Comparison of ENCODE assay signal across 8 cellular contexts in genomic region chr11:59142530-59143507, GRCh38. TPM values are rescaled to one million over a fixed set of nuclear protein-coding genes. Genes with fewer than 3 reads are reported as not detected.
A peak's percentile ranks its signal among the peaks of the same experiment; 100 is the strongest.
DNase-seq lines count a peak whose midpoint lies in the region; ATAC-seq and TF ChIP-seq lines count a peak whose summit lies in the region.

FAM111A (plus strand) TSS chr11:59142856; CDS start chr11:59148873, 6,017 bp downstream.

- BruUV-seq in IMR-90 (replicated peaks; lab: Mats Ljungman, UMichigan) = TSS peak; percentile 59

- H3K36me3 Mint-ChIP-seq in nephron (ENCODE audit: low read depth) = no peaks in the 10 kb centered on the region

- peak; percentile 83 for ATAC-seq in GM21528 (IDR thresholded peaks at IDR 0.05; ENCODE audit: low FRiP score, unreplicated experiment)
- peak; percentile 90 for ATAC-seq in IMR-90 (ENCODE audit: low read depth)
- ATAC-seq in stimulated activated naive CD8-positive, alpha-beta T cell treated with anti-CD3 and anti-CD28 coated beads, Interleukin-15, Interleukin-2, amounts not matched to agents 100 U/mL and 50 U/mL, for 24 hours = peak; percentile 82

- peak within 1 kb of the TSS; percentile 82 for H3K4me3 ChIP-seq in IMR-90 (ENCODE audit: insufficient read depth, low read depth, low read length)

- peak within 1 kb of the TSS; percentile 90 for H3K4me2 ChIP-seq in IMR-90 (ENCODE audit: low read depth, low read length)

- peak within 1 kb of the TSS; percentile 79 for H3K4ac ChIP-seq in IMR-90 (ENCODE audit: low read depth, low read length)

- H3K9me3 Mint-ChIP-seq in nephron = no peaks in the 10 kb centered on the region

- in situ Hi-C loops in IMR-90 (cut with MboI; ENCODE audit: low sequenced_read_pairs) = no loop called here

- dilution Hi-C loops in IMR-90 (cut with HindIII; ENCODE audit: low sequenced_read_pairs, unreplicated experiment) = no loop called here

- H3K23ac ChIP-seq in IMR-90 (ENCODE audit: low read depth, low read length) = peak within 1 kb of the TSS; percentile 68

- H2AK9ac ChIP-seq in IMR-90 (replicated peaks; ENCODE audit: low read depth, low read length, poor library complexity) = peak within 1 kb of the TSS; percentile 71

- H2BK20ac ChIP-seq in IMR-90 (ENCODE audit: low read depth, low read length) = peak within 1 kb of the TSS; percentile 64

- H3K4me3 Mint-ChIP-seq in nephron = peak within 1 kb of the TSS; percentile 93 to 94 (median 93)

- peaks cover 6% of the 10 kb centered on the region for H3K4me1 ChIP-seq in IMR-90 (ENCODE audit: control insufficient read depth, insufficient read depth, low read length)

- H3K27me3 Mint-ChIP-seq in nephron (ENCODE audit: low read depth) = peaks cover 15% of the 10 kb centered on the region

- peaks cover 9 to 21% of the 10 kb centered on the region in 2 experiments for H3K79me1 ChIP-seq in IMR-90 (ENCODE audit: low read depth in 1 of 2, low read length in 2 of 2)

- peak within 1 kb of the TSS; percentile 20 for H2AK5ac ChIP-seq in IMR-90 (ENCODE audit: low read depth, low read length)

- H3K18ac ChIP-seq in IMR-90 (ENCODE audit: low read depth, low read length) = peak within 1 kb of the TSS; percentile 37

- H3K4me1 Mint-ChIP-seq in nephron = peaks cover 33% of the 10 kb centered on the region

- H3K27ac ChIP-seq in IMR-90 (ENCODE audit: insufficient read depth, low read length) = peak within 1 kb of the TSS; percentile 82

- peak within 1 kb of the TSS; percentile 62 for H3K14ac ChIP-seq in IMR-90 (replicated peaks; ENCODE audit: low read depth, low read length)

- H4K8ac ChIP-seq in IMR-90 (ENCODE audit: low read depth in 2 of 2, low read length in 2 of 2) = peak within 1 kb of the TSS; percentile 66 to 82

- POLR2A ChIA-PET in IMR-90 (lab: Charles Lee; ENCODE audit: unreplicated experiment) = interaction anchor here (0.6 to 1.0 kb wide), 4 partner anchors 16 to 1923 kb away, joined by 3 to 7 read pairs (median 6); no protein-coding TSS in a partner anchor

- 0% methylated on average over 2 of the region's 50 CpGs; no CpG with 5 or more reads in 1 of the 2 experiments for WGBS in IMR-90 (ENCODE audit: extremely low coverage in 2 of 2, insufficient read length in 1 of 2), 2 experiments

- CTCF ChIA-PET in IMR-90 (lab: Yijun Ruan, JAX) = interaction anchor here (0.9 to 2.3 kb wide), 6 partner anchors 15 to 216 kb away, joined by 3 to 14 read pairs (median 4); no protein-coding TSS in a partner anchor

- H3K9ac ChIP-seq in IMR-90 (ENCODE audit: low read depth, low read length) = peak within 1 kb of the TSS; percentile 88

- H2BK120ac ChIP-seq in IMR-90 (ENCODE audit: low read depth, low read length) = peak within 1 kb of the TSS; percentile 87

- H3K27ac Mint-ChIP-seq in nephron = peak within 1 kb of the TSS; percentile 91 to 92 (median 92)

- peak within 1 kb of the TSS; percentile 80 for H2BK5ac ChIP-seq in IMR-90 (ENCODE audit: low read depth, low read length, poor library complexity, severe bottlenecking)

- TF ChIP-seq POLR2A in IMR-90 (IDR thresholded peaks at IDR 0.05; ENCODE audit: low read depth, low read length) (no peak), Raji (IDR thresholded peaks at IDR 0.05; ENCODE audit: insufficient read depth, low read depth, low read length) (peak; percentile 36; the same call in 1 of the 2 replicates)

- TF ChIP-seq RAD21 in IMR-90 (IDR thresholded peaks at IDR 0.05; ENCODE audit: low read length) = 0 out of 2 replicates have a peak, but pooled peaks have one; percentile 7

- peaks cover 4% of the 10 kb centered on the region; the same call in 1 of the 2 replicates for H3K9me1 ChIP-seq in IMR-90 (ENCODE audit: insufficient read depth, low read length)

- intact Hi-C loops in IMR-90 (cut with micrococcal nuclease) = loop anchor here (2.0 to 5.0 kb wide), 2 partner anchors 36 to 566 kb away; partner anchors contain the start of genes FAM111B, LPXN and ZFP91

- H2AFZ ChIP-seq in IMR-90 (replicated peaks; ENCODE audit: low read length, poor library complexity) = peak within 1 kb of the TSS; percentile 91

- peak; percentile 92 for DNase-seq in DMS53 (lab: John Stamatoyannopoulos, UW)
- DNase-seq in IMR-90 = peak; percentile 86
- DNase-seq in activated effector memory CD4-positive, alpha-beta T cell treated with Interleukin-2 at 50 U/mL for 16 hours = peak; percentile 82
- DNase-seq in fibroblast of the conjunctiva (ENCODE audit: low read depth) = peak; percentile 65
- DNase-seq in stimulated activated naive CD8-positive, alpha-beta T cell treated with anti-CD3 and anti-CD28 coated beads, Interleukin-15, Interleukin-2, amounts not matched to agents 100 U/mL and 50 U/mL, for 24 hours = peak; percentile 82

- H3K56ac ChIP-seq in IMR-90 (ENCODE audit: extremely low read depth, insufficient read depth, low read length) = peak within 1 kb of the TSS; percentile 77

- H4K91ac ChIP-seq in IMR-90 (ENCODE audit: insufficient read depth, low read depth, low read length) = peak within 1 kb of the TSS; percentile 58

- TF ChIP-seq CTCF in IMR-90 (conservative IDR thresholded peaks at IDR 0.05; ENCODE audit: low read depth, low read length) (peak; percentile 38), nephron (IDR thresholded peaks at IDR 0.05; ENCODE audit: unreplicated experiment in 3 of 3) (peak in 2 of 3 experiments; percentile 36 to 46)

- H3K36me3 ChIP-seq in IMR-90 (ENCODE audit: control insufficient read depth, insufficient read depth, low read length) = no peaks in the 10 kb centered on the region; the same call in 1 of the 2 replicates

- no peaks in the 10 kb centered on the region for H4K20me1 ChIP-seq in IMR-90 (ENCODE audit: insufficient read depth, low read length)

- peak within 1 kb of the TSS; percentile 43; the same call in 1 of the 3 replicates for H2BK15ac ChIP-seq in IMR-90 (ENCODE audit: low read depth, low read length)

- H3K27me3 ChIP-seq in IMR-90 (ENCODE audit: control insufficient read depth, insufficient read depth, low read length) = no peaks in the 10 kb centered on the region

- no peaks in the 10 kb centered on the region for H3K9me3 ChIP-seq in IMR-90 (ENCODE audit: control insufficient read depth, insufficient read depth, low read length)

- H4K5ac ChIP-seq in IMR-90 (ENCODE audit: low read depth, low read length) = peak within 1 kb of the TSS; percentile 53

TF ChIP-seq in IMR-90, 13 proteins besides CTCF, POLR2A, EP300 and RAD21:
- TF ChIP-seq RCOR1 (IDR thresholded peaks at IDR 0.05; ENCODE audit: insufficient replicate concordance, low read length) (no peak), ELK1 (IDR thresholded peaks at IDR 0.05; ENCODE audit: borderline replicate concordance, low read depth, low read length) (no peak), CEBPB (IDR thresholded peaks at IDR 0.05; ENCODE audit: low read depth, low read length) (no peak), FOS (IDR thresholded peaks at IDR 0.05; ENCODE audit: low read depth, low read length) (no peak), CHD1 (IDR thresholded peaks at IDR 0.05; ENCODE audit: low read depth, low read length) (no peak), MAZ (IDR thresholded peaks at IDR 0.05; ENCODE audit: borderline replicate concordance, low read depth, low read length) (no peak; the same call in 1 of the 2 replicates), BHLHE40 (IDR thresholded peaks at IDR 0.05; ENCODE audit: low read depth, low read length) (no peak), MXI1 (IDR thresholded peaks at IDR 0.05; ENCODE audit: borderline replicate concordance, low read depth, low read length) (0 out of 2 replicates have a peak, but pooled peaks have one; percentile 13), USF2 (IDR thresholded peaks at IDR 0.05; ENCODE audit: low read depth, low read length) (no peak), NFE2L2 (IDR thresholded peaks at IDR 0.05; ENCODE audit: low read depth, low read length) (no peak), SMC3 (IDR thresholded peaks at IDR 0.05; ENCODE audit: low read depth, low read length) (no peak), RFX5 (IDR thresholded peaks at IDR 0.05; ENCODE audit: low read depth, low read length) (peak; percentile 40; the same call in 1 of the 2 replicates)

RNA-seq across cellular contexts. Expression of gene FAM111A, which starts in this region (rescaled TPM):
- 36.4 and 46.1 TPM in 2 replicates for total RNA-seq in IMR-90 (2012; rRNA removed)
- 14.4 and 19.9 TPM in 2 replicates for polyA plus RNA-seq in IMR-90 (2012; rRNA removed)
- 2.2 and 3.0 TPM in 2 replicates for polyA plus RNA-seq in IMR-90 (2012; cell fraction: cytosol; rRNA removed)
- polyA plus RNA-seq in IMR-90 (2012; cell fraction: nucleus; rRNA removed; ENCODE audit: low replicate concordance) = 14.9 and 66.0 TPM in 2 replicates

Comparison
In these comparisons a context has a peak if more than half of its experiments do, and no peak if none do; other contexts are left out.
1. Peak in every context shown above with its lines: DNase-seq, ATAC-seq, H3K4me3 ChIP-seq and H3K27ac ChIP-seq.